In the genomic region with DNA sequence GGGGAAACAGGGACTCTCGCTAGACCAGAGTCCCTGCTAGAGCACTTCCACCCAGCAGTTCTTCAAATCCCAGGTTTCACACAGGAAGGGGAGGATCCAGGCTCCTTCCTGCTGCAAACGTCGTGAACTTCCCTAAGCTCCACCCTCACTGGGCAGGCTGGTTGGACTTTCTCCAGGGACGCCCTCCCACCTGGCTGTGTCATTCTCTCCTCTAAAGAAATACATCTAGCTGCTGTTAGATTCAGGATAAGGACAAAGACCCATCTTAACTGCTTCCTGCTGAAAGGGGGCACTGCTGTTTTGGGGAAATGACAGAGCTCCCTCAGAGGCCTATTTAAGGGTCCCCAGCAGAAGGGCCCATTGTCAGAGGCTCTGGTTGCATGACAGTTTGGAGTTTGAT, we compare ENCODE assay signal across 21 cellular contexts.
DNase-seq lines count a peak whose midpoint lies in the region; ATAC-seq and TF ChIP-seq lines count a peak whose summit lies in the region.
"Had no signal": no experiment of that assay in that cellular context is flagged by ENCODE, and none has a peak within 500 bp of the region (broad histone marks: within the 10 kb centered on the region; RNA-seq: fewer than 3 reads in every experiment).

No MANE protein-coding gene starts in this region.

- no peak overlapping the region for H3K9ac ChIP-seq in neuronal stem cell (ENCODE audit: low read depth, low read length, poor library complexity)
- H3K9ac ChIP-seq: KMS-11 had no signal

- no peak overlapping the region for H3K14ac ChIP-seq in neuronal stem cell (ENCODE audit: low read length)

- H3K27me3 Mint-ChIP-seq in progenitor cell of endocrine pancreas: no peaks in the 10 kb centered on the region
- H3K27me3 Mint-ChIP-seq: activated naive CD8-positive, alpha-beta T cell treated with anti-CD3 and anti-CD28 coated beads, Interleukin-2, amount 50 U/mL, for 24 hours; memory B cell had no signal

- intact Hi-C loops in heart left ventricle (cut with DNase I): no loop called here

- peak overlapping the region in 2 of 12 donors; percentile 41 to 59 for H3K27ac ChIP-seq in heart left ventricle
- H3K27ac ChIP-seq in neuronal stem cell (replicated peaks; ENCODE audit: low read length): no peak overlapping the region
- H3K27ac ChIP-seq: brain microvascular endothelial cell, KMS-11, SK-N-MC, skin epidermis had no signal

- H3K4me3 ChIP-seq in H7 (ENCODE audit: insufficient read depth, low read depth, low read length) (no peak overlapping the region), heart left ventricle (no peak overlapping the region), neuronal stem cell (ENCODE audit: low read length in 2 of 2) (no peak overlapping the region)
- H3K4me3 ChIP-seq: SK-N-MC, skin epidermis had no signal

- 43 to 64% (median 51%) methylated on average over 4 of the region's 4 CpGs for WGBS in heart left ventricle, 4 donors
- WGBS in neuronal stem cell (ENCODE audit: extremely low coverage in 2 of 2, insufficient read length in 2 of 2, insufficient replicate concordance in 1 of 2), 2 donors: no CpG with 5 or more reads among the region's 4 CpGs

- no peak overlapping the region for H3K4me2 ChIP-seq in neuronal stem cell (ENCODE audit: insufficient read depth, low read length, poor library complexity, severe bottlenecking)
- H3K4me2 ChIP-seq: KMS-11 had no signal

- peak; percentile 37 for DNase-seq in H7
- DNase-seq in NCI-H69 (lab: John Stamatoyannopoulos, UW): peak; percentile 66
- peak in 4 of 5 donors; percentile 30 to 58 (median 38) for DNase-seq in heart left ventricle
- DNase-seq in neuronal stem cell (ENCODE audit: low spot score): no peak
- DNase-seq in stimulated activated CD4-positive, alpha-beta T cell treated with anti-CD3 and anti-CD28 coated beads, Interleukin-4, amount 100 ng/mL, for 24 hours: no peak
- DNase-seq in progenitor cell of endocrine pancreas (ENCODE audit: low spot score, unreplicated experiment): no peak
- DNase-seq in DMS153 (lab: John Stamatoyannopoulos, UW): no peak
- DNase-seq: activated CD4-positive, alpha-beta T cell treated with anti-CD3 and anti-CD28 coated beads for 1 hour; activated naive CD8-positive, alpha-beta T cell treated with anti-CD3 and anti-CD28 coated beads, Interleukin-2, amount 50 U/mL, for 24 hours; brain microvascular endothelial cell; C1 segment of cervical spinal cord; DMS79 treated with DMSO at 0.1 percent for 48 hours; natural killer cell; NCI-H1417 treated with DMSO at 0.1 percent for 48 hours; NCI-H2171 treated with DMSO at 0.1 percent for 48 hours; stimulated activated CD4-positive, alpha-beta T cell treated with anti-CD3 and anti-CD28 coated beads, Interleukin-2, amount 100 ng/mL, for 48 hours; T-helper 9 cell had no signal

- no peak for TF ChIP-seq POLR2A in heart left ventricle (IDR thresholded peaks at IDR 0.05)

- peaks cover 4% of the 10 kb centered on the region for H3K36me3 Mint-ChIP-seq in progenitor cell of endocrine pancreas (ENCODE audit: insufficient read depth)

- H3K9me3 Mint-ChIP-seq in progenitor cell of endocrine pancreas (ENCODE audit: low read depth): peaks cover 20% of the 10 kb centered on the region

- H3K9me3 ChIP-seq in heart left ventricle (peaks cover 0 to 15% (median 0%) of the 10 kb centered on the region in 12 donors), neuronal stem cell (replicated peaks in 1 of 2; ENCODE audit: control insufficient read depth in 2 of 2, insufficient read depth in 1 of 2, low read depth in 1 of 2, low read length in 2 of 2) (peaks cover 0 to 6% of the 10 kb centered on the region in 2 donors)

- peak; percentile 29 to 88 (median 58) for ATAC-seq in heart left ventricle
- ATAC-seq: activated naive CD8-positive, alpha-beta T cell treated with anti-CD3 and anti-CD28 coated beads, Interleukin-2, amount 50 U/mL, for 24 hours; natural killer cell had no signal

- H3K79me1 ChIP-seq in neuronal stem cell (ENCODE audit: low read depth, low read length): no peaks in the 10 kb centered on the region

- H3K23ac ChIP-seq in neuronal stem cell (ENCODE audit: low read depth, low read length, poor library complexity): no peak overlapping the region

- no peak overlapping the region for H3K27ac Mint-ChIP-seq in progenitor cell of endocrine pancreas
- H3K27ac Mint-ChIP-seq: activated naive CD8-positive, alpha-beta T cell treated with anti-CD3 and anti-CD28 coated beads, Interleukin-2, amount 50 U/mL, for 24 hours; memory B cell; natural killer cell had no signal

- H3K4me1 ChIP-seq in heart left ventricle: no peaks in the 10 kb centered on the region
- H3K4me1 ChIP-seq in neuronal stem cell (ENCODE audit: control insufficient read depth in 2 of 2, insufficient read depth in 1 of 2, low read depth in 1 of 2, low read length in 2 of 2): no peaks in the 10 kb centered on the region

- no peak overlapping the region for H2BK120ac ChIP-seq in neuronal stem cell (ENCODE audit: low read depth, low read length)

- peak overlapping the region; percentile 24 for H2AFZ ChIP-seq in neuronal stem cell (ENCODE audit: low read length)

- H2BK15ac ChIP-seq in neuronal stem cell (ENCODE audit: low read length): no peak overlapping the region

- H3K4me3 Mint-ChIP-seq in progenitor cell of endocrine pancreas (ENCODE audit: low read depth): no peak overlapping the region
- H3K4me3 Mint-ChIP-seq: activated naive CD8-positive, alpha-beta T cell treated with anti-CD3 and anti-CD28 coated beads, Interleukin-2, amount 50 U/mL, for 24 hours; memory B cell; natural killer cell had no signal

- no peaks in the 10 kb centered on the region for H3K4me1 Mint-ChIP-seq in progenitor cell of endocrine pancreas (ENCODE audit: low read depth)
- H3K4me1 Mint-ChIP-seq: activated naive CD8-positive, alpha-beta T cell treated with anti-CD3 and anti-CD28 coated beads, Interleukin-2, amount 50 U/mL, for 24 hours; memory B cell; natural killer cell had no signal

- H3K27me3 ChIP-seq in H7 (ENCODE audit: control insufficient read depth, insufficient read depth, low read length) (no peaks in the 10 kb centered on the region), heart left ventricle (no peaks in the 10 kb centered on the region), neuronal stem cell (ENCODE audit: control insufficient read depth in 3 of 3, insufficient read depth in 3 of 3, low read depth in 1 of 3, low read length in 3 of 3) (no peaks in the 10 kb centered on the region)
- H3K27me3 ChIP-seq: brain microvascular endothelial cell had no signal

- no peak overlapping the region for H2BK12ac ChIP-seq in neuronal stem cell (ENCODE audit: low read length)

- no peak overlapping the region for H3K4ac ChIP-seq in neuronal stem cell (ENCODE audit: low read length)

- no peak for TF ChIP-seq CTCF in heart left ventricle (IDR thresholded peaks at IDR 0.05)
- TF ChIP-seq CTCF in progenitor cell of endocrine pancreas (IDR thresholded peaks at IDR 0.05; ENCODE audit: unreplicated experiment): no peak

- H2BK5ac ChIP-seq in neuronal stem cell (ENCODE audit: low read length): no peak overlapping the region

- no peaks in the 10 kb centered on the region for H3K36me3 ChIP-seq in H7 (replicated peaks; ENCODE audit: control insufficient read depth, insufficient read depth, low read length)
- no peaks in the 10 kb centered on the region for H3K36me3 ChIP-seq in heart left ventricle
- no peaks in the 10 kb centered on the region for H3K36me3 ChIP-seq in neuronal stem cell (replicated peaks in 1 of 2; ENCODE audit: control insufficient read depth in 2 of 2, insufficient read depth in 2 of 2, low read length in 2 of 2)
- H3K36me3 ChIP-seq: brain microvascular endothelial cell had no signal

- H4K8ac ChIP-seq in neuronal stem cell (ENCODE audit: low read depth, low read length): no peak overlapping the region

- H4K91ac ChIP-seq in neuronal stem cell (ENCODE audit: low read depth, low read length, poor library complexity): no peak overlapping the region

- no peak overlapping the region for H3K18ac ChIP-seq in neuronal stem cell (ENCODE audit: low read length)

- H2AK5ac ChIP-seq in neuronal stem cell (ENCODE audit: low read depth, low read length): no peak overlapping the region

Comparison
In these comparisons a context has a peak if more than half of its experiments do, and no peak if none do; other contexts are left out.
1. DNase-seq: peak in H7 (single experiment), NCI-H69 (single experiment) and heart left ventricle (4 of 5); none in neuronal stem cell (single experiment), stimulated activated CD4-positive, alpha-beta T cell treated with anti-CD3 and anti-CD28 coated beads, Interleukin-4, amount 100 ng/mL, for 24 hours (single experiment), progenitor cell of endocrine pancreas (single experiment) and DMS153 (single experiment).